16 cellular contexts compared by ENCODE assay signal in genomic region chr3:153350420-153350819, GRCh38.
A peak's percentile ranks its signal among the peaks of the same experiment; 100 is the strongest.
DNase-seq lines count a peak whose midpoint lies in the region; ATAC-seq and TF ChIP-seq lines count a peak whose summit lies in the region.
"Had no signal": no experiment of that assay in that cellular context is flagged by ENCODE, and none has a peak within 500 bp of the region (broad histone marks: within the 10 kb centered on the region; RNA-seq: fewer than 3 reads in every experiment).

No MANE protein-coding gene starts in this region.

- no peaks in the 10 kb centered on the region for H3K27me3 ChIP-seq in brain microvascular endothelial cell (replicated peaks)
- H3K27me3 ChIP-seq in left lung: no peaks in the 10 kb centered on the region
- H3K27me3 ChIP-seq: SJCRH30 had no signal

- in situ Hi-C loops in brain microvascular endothelial cell (cut with HindIII; ENCODE audit: low pct_ligation_motif_present, low sequenced_read_pairs): no loop called here

- no peaks in the 10 kb centered on the region for H3K9me3 Mint-ChIP-seq in T-cell

- H3K36me3 Mint-ChIP-seq in T-cell: no peaks in the 10 kb centered on the region
- H3K36me3 Mint-ChIP-seq: CD4-positive, CD25-positive, alpha-beta regulatory T cell had no signal

- H3K4me3 Mint-ChIP-seq in T-cell: no peak overlapping the region
- H3K4me3 Mint-ChIP-seq: CD4-positive, CD25-positive, alpha-beta regulatory T cell; neural crest cell; WTC11 had no signal

- H3K27me3 Mint-ChIP-seq in T-cell: no peaks in the 10 kb centered on the region

- CTCF ChIA-PET in T-cell (lab: Charles Lee): no interaction called here

- H3K4me1 Mint-ChIP-seq in T-cell: no peaks in the 10 kb centered on the region
- H3K4me1 Mint-ChIP-seq: CD4-positive, CD25-positive, alpha-beta regulatory T cell; neural crest cell had no signal

- TF ChIP-seq CTCF in brain microvascular endothelial cell (IDR thresholded peaks at IDR 0.05; ENCODE audit: low read depth, low read length, missing control alignments): no peak
- no peak for TF ChIP-seq CTCF in left lung (IDR thresholded peaks at IDR 0.05)

- no peak overlapping the region for H3K4me3 ChIP-seq in brain microvascular endothelial cell (ENCODE audit: low read depth, low read length)
- no peak overlapping the region for H3K4me3 ChIP-seq in left lung
- H3K4me3 ChIP-seq: SJCRH30 had no signal

- POLR2A ChIA-PET in T-cell (lab: Charles Lee): no interaction called here

- H3K36me3 ChIP-seq in brain microvascular endothelial cell (replicated peaks): no peaks in the 10 kb centered on the region
- H3K36me3 ChIP-seq in left lung: no peaks in the 10 kb centered on the region
- H3K36me3 ChIP-seq: SJCRH30 had no signal

- H3K9me3 ChIP-seq in left lung: no peaks in the 10 kb centered on the region
- H3K9me3 ChIP-seq: SJCRH30 had no signal

- H3K27ac Mint-ChIP-seq in T-cell: no peak overlapping the region
- H3K27ac Mint-ChIP-seq: CD4-positive, CD25-positive, alpha-beta regulatory T cell; WTC11 had no signal

- H3K27ac ChIP-seq in brain microvascular endothelial cell (no peak overlapping the region), left lung (peak overlapping the region in 1 of 2 donors; percentile 24)
- H3K27ac ChIP-seq: SJCRH30 had no signal

- DNase-seq in AG20443 (ENCODE audit: low spot score) (peak; percentile 46), HT1080 (ENCODE audit: low read depth) (peak; percentile 90), brain microvascular endothelial cell (peak; percentile 45), left lung (no peak), DMS153 (lab: John Stamatoyannopoulos, UW) (no peak), iPS-NIHi7 (ENCODE audit: extremely low spot score) (no peak), NCI-H1092 treated with DMSO at 0.1 percent for 48 hours (lab: John Stamatoyannopoulos, UW) (no peak), T-cell (no peak)
- DNase-seq: activated T-cell treated with anti-CD3 and anti-CD28 coated beads, Interleukin-2, amount 50 U/mL, for 1 hour; caudate nucleus; CD4-positive, CD25-positive, alpha-beta regulatory T cell; erythroblast; NCI-H1436; SJCRH30 had no signal

- ATAC-seq in left lung: peak; percentile 75
- ATAC-seq in T-cell (replicated peaks in 1 of 4): no peak
- ATAC-seq: WTC11 had no signal

- H3K4me1 ChIP-seq in left lung: no peaks in the 10 kb centered on the region
- H3K4me1 ChIP-seq: SJCRH30 had no signal

- intact Hi-C loops in left lung (cut with DNase I): no loop called here

Comparison
In these comparisons a context has a peak if more than half of its experiments do, and no peak if none do; other contexts are left out.
1. DNase-seq: peak in AG20443 (single experiment), HT1080 (single experiment) and brain microvascular endothelial cell (single experiment); none in left lung (0 of 2), DMS153 (single experiment), iPS-NIHi7 (single experiment), NCI-H1092 treated with DMSO at 0.1 percent for 48 hours (single experiment) and T-cell (0 of 34).